19 cellular contexts compared by ENCODE assay signal in genomic region chr4:86720508-86721068, GRCh38.
DNase-seq lines count a peak whose midpoint lies in the region; ATAC-seq and TF ChIP-seq lines count a peak whose summit lies in the region.
"Had no signal": no experiment of that assay in that cellular context is flagged by ENCODE, and none has a peak within 500 bp of the region (broad histone marks: within the 10 kb centered on the region; RNA-seq: fewer than 3 reads in every experiment).

No MANE protein-coding gene starts in this region.

- TF ChIP-seq CTCF in GM06990 (IDR thresholded peaks at IDR 0.05; ENCODE audit: insufficient read depth, low read length, poor library complexity, severe bottlenecking), result no peak
- no peak for TF ChIP-seq CTCF in fibroblast of the aortic adventitia (IDR thresholded peaks at IDR 0.05; ENCODE audit: insufficient read depth, low read length)

- DNase-seq in GM06990 (ENCODE audit: extremely low read depth, insufficient read length), result peak; percentile 4
- DNase-seq in amniotic epithelial cell (ENCODE audit: low read depth), result peak; percentile 2
- DNase-seq in fibroblast of the aortic adventitia (ENCODE audit: low read depth), result peak; percentile 37
- no peak for DNase-seq in sciatic nerve (ENCODE audit: low spot score)
- DNase-seq in NCI-H146 treated with DMSO at 0.1 percent for 48 hours (lab: John Stamatoyannopoulos, UW; ENCODE audit: unreplicated experiment), result no peak
- no peak for DNase-seq in left ventricle myocardium superior
- no peak for DNase-seq in dermis blood vessel endothelial cell
- DNase-seq: activated CD4-positive, alpha-beta T cell treated with anti-CD3 and anti-CD28 coated beads for 48 hours; adrenal gland; effector CD4-positive, alpha-beta T cell; glutamatergic neuron; islet precursor cell; NCI-H2029 treated with DMSO at 0.1 percent for 48 hours; NCI-H69; stimulated activated CD4-positive, alpha-beta T cell treated with anti-CD3 and anti-CD28 coated beads, Interleukin-15, amount 100 ng/mL, for 24 hours; T-helper 9 cell had no signal

- ATAC-seq in sciatic nerve (peak; percentile 53), left ventricle myocardium superior (no peak), GM21717 (IDR thresholded peaks at IDR 0.05; ENCODE audit: unreplicated experiment) (no peak)

- H3K4me3 ChIP-seq in GM06990 (replicated peaks; ENCODE audit: low read depth, low read length), result no peak overlapping the region
- no peak overlapping the region for H3K4me3 ChIP-seq in fibroblast of the aortic adventitia (ENCODE audit: low read depth, low read length)
- H3K4me3 ChIP-seq: adrenal gland, BLaER1, thoracic aorta had no signal

- no peaks in the 10 kb centered on the region for H3K27me3 ChIP-seq in GM06990 (replicated peaks; ENCODE audit: control insufficient read depth, insufficient read depth, low read length)
- H3K27me3 ChIP-seq: adrenal gland, BLaER1 had no signal

- no peaks in the 10 kb centered on the region for H3K36me3 ChIP-seq in GM06990 (ENCODE audit: control insufficient read depth, insufficient read depth, low read length)
- H3K36me3 ChIP-seq: adrenal gland, BLaER1, thoracic aorta had no signal

- intact Hi-C loops in sciatic nerve (cut with DNase I), result no loop called here
- intact Hi-C loops in left ventricle myocardium superior (cut with micrococcal nuclease), result no loop called here

Comparison
In these comparisons a context has a peak if more than half of its experiments do, and no peak if none do; other contexts are left out.
1. DNase-seq: peak in GM06990 (single experiment), amniotic epithelial cell (single experiment) and fibroblast of the aortic adventitia (single experiment); none in sciatic nerve (single experiment), NCI-H146 treated with DMSO at 0.1 percent for 48 hours (single experiment), left ventricle myocardium superior (single experiment) and dermis blood vessel endothelial cell (single experiment).